1 cellular context compared by ENCODE assay signal in the genomic region with DNA sequence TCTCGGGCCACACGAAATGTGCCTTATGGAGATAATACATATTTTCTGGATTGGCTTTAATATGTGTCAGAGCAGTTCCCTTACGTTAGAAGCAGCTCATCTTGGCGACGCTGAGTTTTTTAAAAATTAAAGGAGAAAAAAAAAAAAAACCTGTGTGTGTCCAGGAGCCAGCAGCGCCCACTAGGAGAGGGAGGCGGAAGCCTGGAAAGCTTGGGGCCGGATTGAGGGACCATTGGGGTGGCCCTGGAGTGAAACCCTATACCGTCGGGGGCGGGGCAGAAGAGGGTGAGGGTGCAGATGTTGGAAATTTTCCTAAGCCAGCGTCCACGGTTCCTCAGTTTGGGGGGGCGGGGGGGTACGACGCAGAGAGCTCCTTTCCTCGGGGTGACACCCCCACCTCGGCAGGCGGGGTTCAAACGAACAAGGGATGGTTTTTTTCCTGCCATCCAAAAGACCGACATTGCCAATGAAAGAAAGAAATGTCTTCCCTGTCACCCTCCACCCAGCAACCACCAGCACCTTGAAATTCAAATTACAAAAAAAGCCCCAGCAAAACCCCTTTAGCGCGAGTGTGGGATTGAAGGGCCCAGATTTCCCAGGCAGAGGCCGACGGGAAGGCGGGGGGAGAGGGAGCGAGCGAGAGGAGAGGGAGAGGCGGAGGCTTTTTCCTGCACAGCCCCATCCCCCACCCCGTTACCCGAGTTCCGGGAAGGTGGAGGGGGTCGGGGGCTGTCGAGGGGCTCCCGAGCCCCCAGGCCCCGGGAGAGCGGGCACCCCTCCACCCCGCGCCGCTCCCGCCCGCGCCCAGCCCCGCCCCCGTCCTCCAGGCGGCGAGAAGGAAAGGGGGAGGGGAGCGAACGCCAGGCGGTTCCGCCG.
A peak's percentile ranks its signal among the peaks of the same experiment; 100 is the strongest.
TF ChIP-seq lines count a peak whose summit lies in the region.

No MANE protein-coding gene starts in this region.

TF ChIP-seq in HepG2, 621 proteins besides CTCF, POLR2A, EP300 and RAD21:
- peak; percentile 42 for TF ChIP-seq ASH2L (IDR thresholded peaks at IDR 0.05; ENCODE audit: insufficient read length, low read depth, low read length)
- TF ChIP-seq ZNF33B (CRISPR knock-in tag; IDR thresholded peaks at IDR 0.05): no peak
- TF ChIP-seq SIX4 (CRISPR knock-in tag; IDR thresholded peaks at IDR 0.05): peak; percentile 77; the same call in 1 of the 2 replicates
- TF ChIP-seq, protein P1, sequence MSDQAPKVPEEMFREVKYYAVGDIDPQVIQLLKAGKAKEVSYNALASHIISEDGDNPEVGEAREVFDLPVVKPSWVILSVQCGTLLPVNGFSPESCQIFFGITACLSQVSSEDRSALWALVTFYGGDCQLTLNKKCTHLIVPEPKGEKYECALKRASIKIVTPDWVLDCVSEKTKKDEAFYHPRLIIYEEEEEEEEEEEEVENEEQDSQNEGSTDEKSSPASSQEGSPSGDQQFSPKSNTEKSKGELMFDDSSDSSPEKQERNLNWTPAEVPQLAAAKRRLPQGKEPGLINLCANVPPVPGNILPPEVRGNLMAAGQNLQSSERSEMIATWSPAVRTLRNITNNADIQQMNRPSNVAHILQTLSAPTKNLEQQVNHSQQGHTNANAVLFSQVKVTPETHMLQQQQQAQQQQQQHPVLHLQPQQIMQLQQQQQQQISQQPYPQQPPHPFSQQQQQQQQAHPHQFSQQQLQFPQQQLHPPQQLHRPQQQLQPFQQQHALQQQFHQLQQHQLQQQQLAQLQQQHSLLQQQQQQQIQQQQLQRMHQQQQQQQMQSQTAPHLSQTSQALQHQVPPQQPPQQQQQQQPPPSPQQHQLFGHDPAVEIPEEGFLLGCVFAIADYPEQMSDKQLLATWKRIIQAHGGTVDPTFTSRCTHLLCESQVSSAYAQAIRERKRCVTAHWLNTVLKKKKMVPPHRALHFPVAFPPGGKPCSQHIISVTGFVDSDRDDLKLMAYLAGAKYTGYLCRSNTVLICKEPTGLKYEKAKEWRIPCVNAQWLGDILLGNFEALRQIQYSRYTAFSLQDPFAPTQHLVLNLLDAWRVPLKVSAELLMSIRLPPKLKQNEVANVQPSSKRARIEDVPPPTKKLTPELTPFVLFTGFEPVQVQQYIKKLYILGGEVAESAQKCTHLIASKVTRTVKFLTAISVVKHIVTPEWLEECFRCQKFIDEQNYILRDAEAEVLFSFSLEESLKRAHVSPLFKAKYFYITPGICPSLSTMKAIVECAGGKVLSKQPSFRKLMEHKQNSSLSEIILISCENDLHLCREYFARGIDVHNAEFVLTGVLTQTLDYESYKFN (CRISPR knock-in tag; conservative IDR thresholded peaks at IDR 0.05): no peak; the same call in 1 of the 2 replicates
- TF ChIP-seq, protein P2, sequence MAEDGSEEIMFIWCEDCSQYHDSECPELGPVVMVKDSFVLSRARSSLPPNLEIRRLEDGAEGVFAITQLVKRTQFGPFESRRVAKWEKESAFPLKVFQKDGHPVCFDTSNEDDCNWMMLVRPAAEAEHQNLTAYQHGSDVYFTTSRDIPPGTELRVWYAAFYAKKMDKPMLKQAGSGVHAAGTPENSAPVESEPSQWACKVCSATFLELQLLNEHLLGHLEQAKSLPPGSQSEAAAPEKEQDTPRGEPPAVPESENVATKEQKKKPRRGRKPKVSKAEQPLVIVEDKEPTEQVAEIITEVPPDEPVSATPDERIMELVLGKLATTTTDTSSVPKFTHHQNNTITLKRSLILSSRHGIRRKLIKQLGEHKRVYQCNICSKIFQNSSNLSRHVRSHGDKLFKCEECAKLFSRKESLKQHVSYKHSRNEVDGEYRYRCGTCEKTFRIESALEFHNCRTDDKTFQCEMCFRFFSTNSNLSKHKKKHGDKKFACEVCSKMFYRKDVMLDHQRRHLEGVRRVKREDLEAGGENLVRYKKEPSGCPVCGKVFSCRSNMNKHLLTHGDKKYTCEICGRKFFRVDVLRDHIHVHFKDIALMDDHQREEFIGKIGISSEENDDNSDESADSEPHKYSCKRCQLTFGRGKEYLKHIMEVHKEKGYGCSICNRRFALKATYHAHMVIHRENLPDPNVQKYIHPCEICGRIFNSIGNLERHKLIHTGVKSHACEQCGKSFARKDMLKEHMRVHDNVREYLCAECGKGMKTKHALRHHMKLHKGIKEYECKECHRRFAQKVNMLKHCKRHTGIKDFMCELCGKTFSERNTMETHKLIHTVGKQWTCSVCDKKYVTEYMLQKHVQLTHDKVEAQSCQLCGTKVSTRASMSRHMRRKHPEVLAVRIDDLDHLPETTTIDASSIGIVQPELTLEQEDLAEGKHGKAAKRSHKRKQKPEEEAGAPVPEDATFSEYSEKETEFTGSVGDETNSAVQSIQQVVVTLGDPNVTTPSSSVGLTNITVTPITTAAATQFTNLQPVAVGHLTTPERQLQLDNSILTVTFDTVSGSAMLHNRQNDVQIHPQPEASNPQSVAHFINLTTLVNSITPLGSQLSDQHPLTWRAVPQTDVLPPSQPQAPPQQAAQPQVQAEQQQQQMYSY (CRISPR knock-in tag; IDR thresholded peaks at IDR 0.05): 0 out of 2 replicates have a peak, but pooled peaks have one; percentile 30
- TF ChIP-seq, protein P3, sequence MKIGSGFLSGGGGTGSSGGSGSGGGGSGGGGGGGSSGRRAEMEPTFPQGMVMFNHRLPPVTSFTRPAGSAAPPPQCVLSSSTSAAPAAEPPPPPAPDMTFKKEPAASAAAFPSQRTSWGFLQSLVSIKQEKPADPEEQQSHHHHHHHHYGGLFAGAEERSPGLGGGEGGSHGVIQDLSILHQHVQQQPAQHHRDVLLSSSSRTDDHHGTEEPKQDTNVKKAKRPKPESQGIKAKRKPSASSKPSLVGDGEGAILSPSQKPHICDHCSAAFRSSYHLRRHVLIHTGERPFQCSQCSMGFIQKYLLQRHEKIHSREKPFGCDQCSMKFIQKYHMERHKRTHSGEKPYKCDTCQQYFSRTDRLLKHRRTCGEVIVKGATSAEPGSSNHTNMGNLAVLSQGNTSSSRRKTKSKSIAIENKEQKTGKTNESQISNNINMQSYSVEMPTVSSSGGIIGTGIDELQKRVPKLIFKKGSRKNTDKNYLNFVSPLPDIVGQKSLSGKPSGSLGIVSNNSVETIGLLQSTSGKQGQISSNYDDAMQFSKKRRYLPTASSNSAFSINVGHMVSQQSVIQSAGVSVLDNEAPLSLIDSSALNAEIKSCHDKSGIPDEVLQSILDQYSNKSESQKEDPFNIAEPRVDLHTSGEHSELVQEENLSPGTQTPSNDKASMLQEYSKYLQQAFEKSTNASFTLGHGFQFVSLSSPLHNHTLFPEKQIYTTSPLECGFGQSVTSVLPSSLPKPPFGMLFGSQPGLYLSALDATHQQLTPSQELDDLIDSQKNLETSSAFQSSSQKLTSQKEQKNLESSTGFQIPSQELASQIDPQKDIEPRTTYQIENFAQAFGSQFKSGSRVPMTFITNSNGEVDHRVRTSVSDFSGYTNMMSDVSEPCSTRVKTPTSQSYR (CRISPR knock-in tag; IDR thresholded peaks at IDR 0.05; ENCODE audit: borderline replicate concordance): peak; percentile 85; the same call in 1 of the 2 replicates
- TF ChIP-seq SIN3A (IDR thresholded peaks at IDR 0.05; ENCODE audit: borderline replicate concordance, low read depth, low read length): peak; percentile 41; the same call in 1 of the 2 replicates
- TF ChIP-seq SP5 (CRISPR knock-in tag; IDR thresholded peaks at IDR 0.05; ENCODE audit: borderline replicate concordance, low read depth): no peak
- TF ChIP-seq, protein P4, sequence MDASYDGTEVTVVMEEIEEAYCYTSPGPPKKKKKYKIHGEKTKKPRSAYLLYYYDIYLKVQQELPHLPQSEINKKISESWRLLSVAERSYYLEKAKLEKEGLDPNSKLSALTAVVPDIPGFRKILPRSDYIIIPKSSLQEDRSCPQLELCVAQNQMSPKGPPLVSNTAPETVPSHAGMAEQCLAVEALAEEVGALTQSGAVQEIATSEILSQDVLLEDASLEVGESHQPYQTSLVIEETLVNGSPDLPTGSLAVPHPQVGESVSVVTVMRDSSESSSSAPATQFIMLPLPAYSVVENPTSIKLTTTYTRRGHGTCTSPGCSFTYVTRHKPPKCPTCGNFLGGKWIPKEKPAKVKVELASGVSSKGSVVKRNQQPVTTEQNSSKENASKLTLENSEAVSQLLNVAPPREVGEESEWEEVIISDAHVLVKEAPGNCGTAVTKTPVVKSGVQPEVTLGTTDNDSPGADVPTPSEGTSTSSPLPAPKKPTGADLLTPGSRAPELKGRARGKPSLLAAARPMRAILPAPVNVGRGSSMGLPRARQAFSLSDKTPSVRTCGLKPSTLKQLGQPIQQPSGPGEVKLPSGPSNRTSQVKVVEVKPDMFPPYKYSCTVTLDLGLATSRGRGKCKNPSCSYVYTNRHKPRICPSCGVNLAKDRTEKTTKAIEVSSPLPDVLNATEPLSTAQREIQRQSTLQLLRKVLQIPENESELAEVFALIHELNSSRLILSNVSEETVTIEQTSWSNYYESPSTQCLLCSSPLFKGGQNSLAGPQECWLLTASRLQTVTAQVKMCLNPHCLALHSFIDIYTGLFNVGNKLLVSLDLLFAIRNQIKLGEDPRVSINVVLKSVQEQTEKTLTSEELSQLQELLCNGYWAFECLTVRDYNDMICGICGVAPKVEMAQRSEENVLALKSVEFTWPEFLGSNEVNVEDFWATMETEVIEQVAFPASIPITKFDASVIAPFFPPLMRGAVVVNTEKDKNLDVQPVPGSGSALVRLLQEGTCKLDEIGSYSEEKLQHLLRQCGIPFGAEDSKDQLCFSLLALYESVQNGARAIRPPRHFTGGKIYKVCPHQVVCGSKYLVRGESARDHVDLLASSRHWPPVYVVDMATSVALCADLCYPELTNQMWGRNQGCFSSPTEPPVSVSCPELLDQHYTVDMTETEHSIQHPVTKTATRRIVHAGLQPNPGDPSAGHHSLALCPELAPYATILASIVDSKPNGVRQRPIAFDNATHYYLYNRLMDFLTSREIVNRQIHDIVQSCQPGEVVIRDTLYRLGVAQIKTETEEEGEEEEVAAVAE (CRISPR knock-in tag; IDR thresholded peaks at IDR 0.05; ENCODE audit: borderline replicate concordance): no peak
- TF ChIP-seq, protein P5, sequence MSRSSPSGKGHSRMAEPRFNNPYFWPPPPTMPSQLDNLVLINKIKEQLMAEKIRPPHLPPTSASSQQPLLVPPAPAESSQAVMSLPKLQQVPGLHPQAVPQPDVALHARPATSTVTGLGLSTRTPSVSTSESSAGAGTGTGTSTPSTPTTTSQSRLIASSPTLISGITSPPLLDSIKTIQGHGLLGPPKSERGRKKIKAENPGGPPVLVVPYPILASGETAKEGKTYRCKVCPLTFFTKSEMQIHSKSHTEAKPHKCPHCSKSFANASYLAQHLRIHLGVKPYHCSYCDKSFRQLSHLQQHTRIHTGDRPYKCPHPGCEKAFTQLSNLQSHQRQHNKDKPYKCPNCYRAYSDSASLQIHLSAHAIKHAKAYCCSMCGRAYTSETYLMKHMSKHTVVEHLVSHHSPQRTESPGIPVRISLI (CRISPR knock-in tag; IDR thresholded peaks at IDR 0.05; ENCODE audit: borderline replicate concordance): peak; percentile 51; the same call in 1 of the 2 replicates
- TF ChIP-seq PHF8 (CRISPR knock-in tag; IDR thresholded peaks at IDR 0.05): 0 out of 2 replicates have a peak, but pooled peaks have one; percentile 6
- TF ChIP-seq YEATS4 (CRISPR knock-in tag; IDR thresholded peaks at IDR 0.05; ENCODE audit: borderline replicate concordance): 0 out of 2 replicates have a peak, but pooled peaks have one; percentile 12
- TF ChIP-seq, protein P6, sequence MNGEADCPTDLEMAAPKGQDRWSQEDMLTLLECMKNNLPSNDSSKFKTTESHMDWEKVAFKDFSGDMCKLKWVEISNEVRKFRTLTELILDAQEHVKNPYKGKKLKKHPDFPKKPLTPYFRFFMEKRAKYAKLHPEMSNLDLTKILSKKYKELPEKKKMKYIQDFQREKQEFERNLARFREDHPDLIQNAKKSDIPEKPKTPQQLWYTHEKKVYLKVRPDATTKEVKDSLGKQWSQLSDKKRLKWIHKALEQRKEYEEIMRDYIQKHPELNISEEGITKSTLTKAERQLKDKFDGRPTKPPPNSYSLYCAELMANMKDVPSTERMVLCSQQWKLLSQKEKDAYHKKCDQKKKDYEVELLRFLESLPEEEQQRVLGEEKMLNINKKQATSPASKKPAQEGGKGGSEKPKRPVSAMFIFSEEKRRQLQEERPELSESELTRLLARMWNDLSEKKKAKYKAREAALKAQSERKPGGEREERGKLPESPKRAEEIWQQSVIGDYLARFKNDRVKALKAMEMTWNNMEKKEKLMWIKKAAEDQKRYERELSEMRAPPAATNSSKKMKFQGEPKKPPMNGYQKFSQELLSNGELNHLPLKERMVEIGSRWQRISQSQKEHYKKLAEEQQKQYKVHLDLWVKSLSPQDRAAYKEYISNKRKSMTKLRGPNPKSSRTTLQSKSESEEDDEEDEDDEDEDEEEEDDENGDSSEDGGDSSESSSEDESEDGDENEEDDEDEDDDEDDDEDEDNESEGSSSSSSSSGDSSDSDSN (CRISPR knock-in tag; IDR thresholded peaks at IDR 0.05): 0 out of 2 replicates have a peak, but pooled peaks have one; percentile 6
- no peak for TF ChIP-seq GABPA (IDR thresholded peaks at IDR 0.05; ENCODE audit: low read depth, low read length)
- 0 out of 2 replicates have a peak, but pooled peaks have one; percentile 10 for TF ChIP-seq GABPA (CRISPR knock-in tag; IDR thresholded peaks at IDR 0.05; ENCODE audit: low read depth)
- TF ChIP-seq KDM5A (IDR thresholded peaks at IDR 0.05; ENCODE audit: borderline replicate concordance, low read length): 0 out of 2 replicates have a peak, but pooled peaks have one; percentile 61
- TF ChIP-seq GFI1 (CRISPR knock-in tag; IDR thresholded peaks at IDR 0.05; ENCODE audit: borderline replicate concordance): peak; percentile 63; the same call in 1 of the 2 replicates
- peak; percentile 90 for TF ChIP-seq SIX1 (CRISPR knock-in tag; IDR thresholded peaks at IDR 0.05; ENCODE audit: borderline replicate concordance)
- TF ChIP-seq, protein P7, sequence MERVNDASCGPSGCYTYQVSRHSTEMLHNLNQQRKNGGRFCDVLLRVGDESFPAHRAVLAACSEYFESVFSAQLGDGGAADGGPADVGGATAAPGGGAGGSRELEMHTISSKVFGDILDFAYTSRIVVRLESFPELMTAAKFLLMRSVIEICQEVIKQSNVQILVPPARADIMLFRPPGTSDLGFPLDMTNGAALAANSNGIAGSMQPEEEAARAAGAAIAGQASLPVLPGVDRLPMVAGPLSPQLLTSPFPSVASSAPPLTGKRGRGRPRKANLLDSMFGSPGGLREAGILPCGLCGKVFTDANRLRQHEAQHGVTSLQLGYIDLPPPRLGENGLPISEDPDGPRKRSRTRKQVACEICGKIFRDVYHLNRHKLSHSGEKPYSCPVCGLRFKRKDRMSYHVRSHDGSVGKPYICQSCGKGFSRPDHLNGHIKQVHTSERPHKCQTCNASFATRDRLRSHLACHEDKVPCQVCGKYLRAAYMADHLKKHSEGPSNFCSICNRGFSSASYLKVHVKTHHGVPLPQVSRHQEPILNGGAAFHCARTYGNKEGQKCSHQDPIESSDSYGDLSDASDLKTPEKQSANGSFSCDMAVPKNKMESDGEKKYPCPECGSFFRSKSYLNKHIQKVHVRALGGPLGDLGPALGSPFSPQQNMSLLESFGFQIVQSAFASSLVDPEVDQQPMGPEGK (CRISPR knock-in tag; IDR thresholded peaks at IDR 0.05): peak; percentile 80
- TF ChIP-seq, protein P8, sequence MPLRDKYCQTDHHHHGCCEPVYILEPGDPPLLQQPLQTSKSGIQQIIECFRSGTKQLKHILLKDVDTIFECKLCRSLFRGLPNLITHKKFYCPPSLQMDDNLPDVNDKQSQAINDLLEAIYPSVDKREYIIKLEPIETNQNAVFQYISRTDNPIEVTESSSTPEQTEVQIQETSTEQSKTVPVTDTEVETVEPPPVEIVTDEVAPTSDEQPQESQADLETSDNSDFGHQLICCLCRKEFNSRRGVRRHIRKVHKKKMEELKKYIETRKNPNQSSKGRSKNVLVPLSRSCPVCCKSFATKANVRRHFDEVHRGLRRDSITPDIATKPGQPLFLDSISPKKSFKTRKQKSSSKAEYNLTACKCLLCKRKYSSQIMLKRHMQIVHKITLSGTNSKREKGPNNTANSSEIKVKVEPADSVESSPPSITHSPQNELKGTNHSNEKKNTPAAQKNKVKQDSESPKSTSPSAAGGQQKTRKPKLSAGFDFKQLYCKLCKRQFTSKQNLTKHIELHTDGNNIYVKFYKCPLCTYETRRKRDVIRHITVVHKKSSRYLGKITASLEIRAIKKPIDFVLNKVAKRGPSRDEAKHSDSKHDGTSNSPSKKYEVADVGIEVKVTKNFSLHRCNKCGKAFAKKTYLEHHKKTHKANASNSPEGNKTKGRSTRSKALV (CRISPR knock-in tag; IDR thresholded peaks at IDR 0.05): no peak
- 0 out of 2 replicates have a peak, but pooled peaks have one; percentile 37 for TF ChIP-seq ZNF143 (CRISPR knock-in tag; IDR thresholded peaks at IDR 0.05)
- TF ChIP-seq SAP130 (CRISPR knock-in tag; IDR thresholded peaks at IDR 0.05; ENCODE audit: low read depth): peak; percentile 51
